8 cellular contexts compared by ENCODE assay signal in genomic region chrX:107677501-107677901, GRCh38. TPM values are rescaled to one million over a fixed set of nuclear protein-coding genes. Genes with fewer than 3 reads are reported as not detected.
DNase-seq lines count a peak whose midpoint lies in the region; ATAC-seq and TF ChIP-seq lines count a peak whose summit lies in the region.

No MANE protein-coding gene starts in this region.

- peak overlapping the region; percentile 94 for H3K27ac Mint-ChIP-seq in activated CD4-positive, alpha-beta T cell treated with anti-CD3 and anti-CD28 coated beads, Interleukin-2, amount 10 ng/mL, durations not matched to agents 24 days and 14 days

- WGBS in gastroesophageal sphincter (ENCODE audit: low coverage in 1 of 2), 2 donors: 28% methylated on average over 2 of the region's 10 CpGs; no CpG with 5 or more reads in 1 of the 2 donors

- peaks cover 55% of the 10 kb centered on the region for H3K4me1 Mint-ChIP-seq in activated CD4-positive, alpha-beta T cell treated with anti-CD3 and anti-CD28 coated beads, Interleukin-2, amount 10 ng/mL, durations not matched to agents 24 days and 14 days

- no peaks in the 10 kb centered on the region for H3K9me3 ChIP-seq in gastroesophageal sphincter
- H3K9me3 ChIP-seq in subcutaneous abdominal adipose tissue (ENCODE audit: control insufficient read depth in 5 of 5, low read length in 5 of 5): no peaks in the 10 kb centered on the region

- ATAC-seq in gastroesophageal sphincter (no peak), GM21423 (IDR thresholded peaks at IDR 0.05; ENCODE audit: unreplicated experiment) (no peak)

- H3K4me3 Mint-ChIP-seq in activated CD4-positive, alpha-beta T cell treated with anti-CD3 and anti-CD28 coated beads, Interleukin-2, amount 10 ng/mL, durations not matched to agents 24 days and 14 days: peak overlapping the region; percentile 92

- H3K36me3 ChIP-seq in gastroesophageal sphincter: no peaks in the 10 kb centered on the region
- H3K36me3 ChIP-seq in subcutaneous abdominal adipose tissue (ENCODE audit: control insufficient read depth in 5 of 5, insufficient read depth in 5 of 5, low read length in 5 of 5): no peaks in the 10 kb centered on the region

- H3K9me3 Mint-ChIP-seq in activated CD4-positive, alpha-beta T cell treated with anti-CD3 and anti-CD28 coated beads, Interleukin-2, amount 10 ng/mL, durations not matched to agents 24 days and 14 days: no peaks in the 10 kb centered on the region

- no peaks in the 10 kb centered on the region for H3K36me3 Mint-ChIP-seq in activated CD4-positive, alpha-beta T cell treated with anti-CD3 and anti-CD28 coated beads, Interleukin-2, amount 10 ng/mL, durations not matched to agents 24 days and 14 days (ENCODE audit: low read depth)

- intact Hi-C loops in activated CD4-positive, alpha-beta T cell treated with anti-CD3 and anti-CD28 coated beads, Interleukin-2, amount 10 ng/mL, durations not matched to agents 24 days and 14 days (cut with micrococcal nuclease): loop anchor here (5.0 kb wide), 1 partner anchor 150 kb away; the partner anchor contains the start of gene MID2

- peak overlapping the region; percentile 12 to 64 for H3K4me3 ChIP-seq in gastroesophageal sphincter
- H3K4me3 ChIP-seq in subcutaneous abdominal adipose tissue (ENCODE audit: low read depth in 1 of 5, low read length in 5 of 5): peak overlapping the region in 3 of 5 donors; percentile 7 to 70 (median 62)

- no peak for DNase-seq in activated CD4-positive, alpha-beta T cell treated with anti-CD3 and anti-CD28 coated beads, Interleukin-2, amount 10 ng/mL, durations not matched to agents 24 days and 14 days
- DNase-seq in activated CD4-positive, alpha-beta T cell treated with anti-CD3 and anti-CD28 coated beads, Interleukin-2, amount 50 U/mL, for 48 hours: no peak
- DNase-seq in NCI-H2081 treated with DMSO at 0.1 percent for 48 hours (lab: John Stamatoyannopoulos, UW): no peak
- no peak for DNase-seq in RKO (ENCODE audit: low spot score)

- TF ChIP-seq EP300 in gastroesophageal sphincter (IDR thresholded peaks at IDR 0.05): no peak

- H3K4me1 ChIP-seq in gastroesophageal sphincter: peaks cover 7 to 60% (median 10%) of the 10 kb centered on the region in 3 donors
- peaks cover 8 to 68% (median 61%) of the 10 kb centered on the region in 5 donors for H3K4me1 ChIP-seq in subcutaneous abdominal adipose tissue (ENCODE audit: control insufficient read depth in 5 of 5, insufficient read depth in 5 of 5, low read length in 5 of 5)

- no peaks in the 10 kb centered on the region for H3K27me3 Mint-ChIP-seq in activated CD4-positive, alpha-beta T cell treated with anti-CD3 and anti-CD28 coated beads, Interleukin-2, amount 10 ng/mL, durations not matched to agents 24 days and 14 days

- H3K27me3 ChIP-seq in gastroesophageal sphincter (no peaks in the 10 kb centered on the region), subcutaneous abdominal adipose tissue (ENCODE audit: control insufficient read depth in 5 of 5, insufficient read depth in 4 of 5, low read length in 5 of 5) (peaks cover 0 to 17% (median 5%) of the 10 kb centered on the region in 5 donors)

- no peak for TF ChIP-seq POLR2A in gastroesophageal sphincter (IDR thresholded peaks at IDR 0.05)

- peak overlapping the region in 2 of 5 donors; percentile 4 to 24 for H3K9ac ChIP-seq in subcutaneous abdominal adipose tissue (ENCODE audit: low read length in 5 of 5)

- TF ChIP-seq CTCF in VCaP (conservative IDR thresholded peaks at IDR 0.05): no peak
- no peak for TF ChIP-seq CTCF in gastroesophageal sphincter (IDR thresholded peaks at IDR 0.05)

- H3K27ac ChIP-seq in VCaP (peak overlapping the region; percentile 45), gastroesophageal sphincter (peak overlapping the region; percentile 91 to 100 (median 94)), subcutaneous abdominal adipose tissue (ENCODE audit: low read depth, low read length) (peak overlapping the region; percentile 75)

RNA-seq across cellular contexts. Expression of gene PRPS1, which starts 49.2 kb away (rescaled TPM):
- total RNA-seq in activated CD4-positive, alpha-beta T cell treated with anti-CD3 and anti-CD28 coated beads, Interleukin-2, amount 10 ng/mL, durations not matched to agents 24 days and 14 days: 112 and 115 TPM in 2 replicates
- total RNA-seq in gastroesophageal sphincter: 10 to 100 TPM; 23.5 to 33.4 (median 27.5) TPM
